ENCODE assay signal across 18 cellular contexts in genomic region chr4:99593781-99594636, GRCh38. TPM values are rescaled to one million over a fixed set of nuclear protein-coding genes. Genes with fewer than 3 reads are reported as not detected.
DNase-seq lines count a peak whose midpoint lies in the region; ATAC-seq lines count a peak whose summit lies in the region.
"Had no signal": no experiment of that assay in that cellular context is flagged by ENCODE, and none has a peak within 500 bp of the region (broad histone marks: within the 10 kb centered on the region; RNA-seq: fewer than 3 reads in every experiment).

No MANE protein-coding gene starts in this region.

- DNase-seq in left lobe of liver (ENCODE audit: low spot score) (no peak), ureter (ENCODE audit: low spot score) (no peak), cerebellar nuclear complex (lab: John Stamatoyannopoulos, UW) (no peak), GM19240 (ENCODE audit: insufficient read length, low spot score) (no peak), iPS-NIHi7 (ENCODE audit: extremely low spot score) (no peak)
- DNase-seq: activated CD8-positive, alpha-beta memory T cell treated with anti-CD3 and anti-CD28 coated beads for 24 hours; aorta; DMS153; Kasumi-1; left cardiac atrium; NCI-H1694; NCI-H526 treated with DMSO at 0.1 percent for 48 hours; Peyer's patch; posterior cingulate gyrus; stimulated activated CD4-positive, alpha-beta T cell treated with anti-CD3 and anti-CD28 coated beads, Interleukin-12 subunit alpha, Interleukin-12 subunit beta, amount 100 ng/mL, for 4 hours had no signal

- ATAC-seq in GM18868 (IDR thresholded peaks at IDR 0.05; ENCODE audit: unreplicated experiment) (peak; percentile 56), GM21619 (IDR thresholded peaks at IDR 0.05; ENCODE audit: unreplicated experiment) (peak; percentile 77), HG03108 (IDR thresholded peaks at IDR 0.05; ENCODE audit: unreplicated experiment) (peak; percentile 66), left lobe of liver (peak; percentile 49)
- ATAC-seq: left cardiac atrium had no signal

RNA-seq across cellular contexts. Expression of gene MTTP, which starts 19.4 kb away (rescaled TPM):
- total RNA-seq in left lobe of liver = 103 TPM
- total RNA-seq in ureter = not detected

RNA-seq across cellular contexts. Expression of gene TRMT10A, which starts 30.2 kb away (rescaled TPM):
- 4.6 TPM for total RNA-seq in left lobe of liver
- 12.5 TPM for total RNA-seq in ureter

Comparison
In these comparisons a context has a peak if more than half of its experiments do, and no peak if none do; other contexts are left out.
1. RNA of gene MTTP, which starts 19.4 kb away (total RNA-seq): 103 TPM in left lobe of liver (single experiment); not detected in ureter (single experiment); every median in the first group is over 100 times any median in the second.
2. Peak in every context shown above with its lines, with median percentiles within 50 percentile points of each other: ATAC-seq.